Comparison of ENCODE assay signal across 27 cellular contexts in the genomic region with DNA sequence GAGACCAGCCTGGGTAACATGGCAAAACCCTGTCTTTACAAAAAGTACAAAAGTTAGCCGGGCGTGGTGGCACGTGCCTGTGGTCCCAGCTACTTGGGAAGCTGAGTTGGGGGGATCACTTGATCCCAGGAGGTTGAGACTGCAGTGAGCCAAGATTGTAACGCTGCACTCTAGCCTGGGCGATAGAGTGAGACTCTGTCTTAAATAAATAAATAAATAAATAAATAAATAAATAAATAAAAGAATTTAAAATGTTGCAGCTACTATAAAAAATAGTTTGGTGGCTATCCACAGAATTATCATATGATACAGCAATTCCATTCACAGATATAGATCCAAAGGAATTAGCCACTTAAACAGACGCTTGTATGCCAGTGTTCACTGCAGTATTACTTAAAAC.
"Had no signal": no experiment of that assay in that cellular context is flagged by ENCODE, and none has a peak within 500 bp of the region (broad histone marks: within the 10 kb centered on the region; RNA-seq: fewer than 3 reads in every experiment).

No MANE protein-coding gene starts in this region.

- H3K4me3 ChIP-seq: stomach, suprapubic skin, testis, thoracic aorta, thyroid gland, tibial artery, tibial nerve, transverse colon, upper lobe of left lung, upper lobe of right lung, uterus, vagina had no signal

- ATAC-seq: stimulated activated effector memory CD8-positive, alpha-beta T cell treated with anti-CD3 and anti-CD28 coated beads, Interleukin-12 subunit alpha, Interleukin-12 subunit beta, amount 100 ng/mL, for 72 hours; stimulated activated memory B cell treated with anti-CD40 and anti-IgM and Interleukin-4, amounts not matched to agents 10 μg/mL and 1 μg/mL and 100 μg/mL, for 72 hours; stimulated activated naive B cell treated with anti-CD40 and anti-IgM and Interleukin-4, amounts not matched to agents 10 μg/mL and 1 μg/mL and 100 μg/mL, for 72 hours; stimulated activated naive CD8-positive, alpha-beta T cell treated with anti-CD3 and anti-CD28 coated beads, Interleukin-15, amount 100 ng/mL, for 72 hours; stimulated activated naive CD8-positive, alpha-beta T cell treated with anti-CD3 and anti-CD28 coated beads, Interleukin-15, Interleukin-2, amounts not matched to agents 100 U/mL and 50 U/mL, for 24 hours; upper lobe of right lung had no signal

- H3K9me3 ChIP-seq: stomach, suprapubic skin, testis, thoracic aorta, thyroid gland, tibial artery, tibial nerve, transverse colon, upper lobe of left lung, upper lobe of right lung, uterus, vagina had no signal

- H3K36me3 ChIP-seq: suprapubic skin, thoracic aorta, thyroid gland, transverse colon, upper lobe of left lung, upper lobe of right lung, uterus, vagina had no signal

- DNase-seq: stimulated activated CD4-positive, alpha-beta T cell treated with anti-CD3 and anti-CD28 coated beads, Interleukin-2, amount 100 ng/mL, for 48 hours; stimulated activated CD4-positive, alpha-beta T cell treated with anti-CD3 and anti-CD28 coated beads, Interleukin-4, amount 100 ng/mL, for 1 hour; stimulated activated CD4-positive, alpha-beta T cell treated with anti-CD3 and anti-CD28 coated beads, Interleukin-4, amount 100 ng/mL, for 24 hours; stimulated activated CD4-positive, alpha-beta T cell treated with anti-CD3 and anti-CD28 coated beads, Interleukin-4, amount 100 ng/mL, for 4 hours; stimulated activated CD8-positive, alpha-beta memory T cell treated with anti-CD3 and anti-CD28 coated beads, Interleukin-4, amount 100 ng/mL, for 48 hours; stimulated activated naive B cell treated with anti-CD40 and anti-IgM and Interleukin-4, amounts not matched to agents 10 μg/mL and 1 μg/mL and 100 μg/mL, for 72 hours; stimulated activated naive CD4-positive, alpha-beta T cell; stimulated activated naive CD4-positive, alpha-beta T cell treated with Interleukin-2 at 50 U/mL for 16 hours; stimulated activated naive CD8-positive, alpha-beta T cell treated with anti-CD3 and anti-CD28 coated beads, Interleukin-15, amount 100 ng/mL, for 72 hours; stimulated activated naive CD8-positive, alpha-beta T cell treated with anti-CD3 and anti-CD28 coated beads, Interleukin-15, Interleukin-2, amounts not matched to agents 100 U/mL and 50 U/mL, for 24 hours; stomach; substantia nigra; testis; thyroid gland; tibial artery; transverse colon; trophoblast cell; upper lobe of right lung; uterus had no signal

- H3K27ac ChIP-seq: stomach, suprapubic skin, testis, thoracic aorta, thyroid gland, tibial artery, tibial nerve, transverse colon, upper lobe of left lung, upper lobe of right lung, uterus, vagina had no signal

- FAIRE-seq: urothelium cell line had no signal

- H3K27me3 ChIP-seq: stomach, suprapubic skin, testis, thyroid gland, tibial artery, tibial nerve, transverse colon, upper lobe of left lung, upper lobe of right lung, uterus, vagina had no signal

- H3K4me1 ChIP-seq: suprapubic skin, testis, thyroid gland, tibial artery, tibial nerve, transverse colon, upper lobe of left lung, upper lobe of right lung, uterus, vagina had no signal
